7 cellular contexts compared by ENCODE assay signal in the genomic region with DNA sequence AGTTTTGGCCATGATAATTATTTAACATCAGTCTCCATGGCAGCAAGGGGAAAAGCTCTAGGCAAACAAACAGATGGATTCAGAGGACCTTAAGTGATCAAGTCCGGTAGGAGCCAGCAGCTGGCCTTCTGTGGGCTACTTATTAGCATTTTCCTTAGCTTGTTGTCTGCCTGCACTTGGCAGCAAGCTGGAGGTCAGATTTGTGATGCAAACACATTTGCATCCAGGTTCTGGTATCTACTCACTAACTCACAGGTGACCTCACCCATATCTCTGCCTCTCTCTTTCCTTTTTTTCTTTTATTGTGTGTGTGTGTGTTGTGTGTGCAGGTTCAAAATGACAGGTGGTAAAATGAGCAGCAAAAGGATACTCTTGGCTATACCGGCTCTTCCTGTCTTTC. TPM values are rescaled to one million over a fixed set of nuclear protein-coding genes. Genes with fewer than 3 reads are reported as not detected.
DNase-seq lines count a peak whose midpoint lies in the region; ATAC-seq, FAIRE-seq and TF ChIP-seq lines count a peak whose summit lies in the region.

No MANE protein-coding gene starts in this region.

- H2AFZ ChIP-seq in K562 (ENCODE audit: low read depth, low read length) (no peak overlapping the region; the same call in 1 of the 2 replicates), keratinocyte (ENCODE audit: control insufficient read depth, low read length) (no peak overlapping the region)

- TF ChIP-seq POLR2A in K562 (conservative IDR thresholded peaks at IDR 0.05) (no peak), upper lobe of left lung (IDR thresholded peaks at IDR 0.05) (no peak), GM18505 (IDR thresholded peaks at IDR 0.05; ENCODE audit: borderline replicate concordance, extremely low read depth, insufficient read depth, insufficient read length) (no peak)

- H3K4me3 ChIP-seq in K562: no peak overlapping the region
- H3K4me3 ChIP-seq in keratinocyte (ENCODE audit: control insufficient read depth in 2 of 3, extremely low read depth in 1 of 3, insufficient read depth in 2 of 3, low read depth in 1 of 3, low read length in 3 of 3): no peak overlapping the region
- no peak overlapping the region for H3K4me3 ChIP-seq in upper lobe of left lung
- no peak overlapping the region for H3K4me3 ChIP-seq in HAP-1

- TF ChIP-seq CTCF in K562 (IDR thresholded peaks at IDR 0.05 in 2 of 3, conservative IDR thresholded peaks at IDR 0.05 in 1 of 3; ENCODE audit: insufficient read depth in 2 of 3, low read depth in 1 of 3, low read length in 3 of 3): no peak
- no peak for TF ChIP-seq CTCF in keratinocyte (optimal IDR thresholded peaks at IDR 0.05 in 1 of 3, IDR thresholded peaks at IDR 0.05 in 1 of 3, conservative IDR thresholded peaks at IDR 0.05 in 1 of 3; ENCODE audit: extremely low read depth in 1 of 3, insufficient read depth in 2 of 3, low read length in 3 of 3)
- TF ChIP-seq CTCF in upper lobe of left lung (IDR thresholded peaks at IDR 0.05): no peak

- no TSS peak for BruUV-seq in K562 (replicated peaks; lab: Mats Ljungman, UMichigan)

- no peaks in the 10 kb centered on the region for H3K4me1 ChIP-seq in K562 (replicated peaks in 1 of 2; ENCODE audit: control insufficient read depth in 2 of 2, insufficient read depth in 2 of 2, low read length in 2 of 2)
- peaks cover 11% of the 10 kb centered on the region for H3K4me1 ChIP-seq in keratinocyte (ENCODE audit: control insufficient read depth, extremely low read depth, insufficient read depth, low read length)
- no peaks in the 10 kb centered on the region for H3K4me1 ChIP-seq in upper lobe of left lung
- no peaks in the 10 kb centered on the region for H3K4me1 ChIP-seq in HAP-1

- DNase-seq in NCI-H1092 treated with DMSO at 0.1 percent for 48 hours (lab: John Stamatoyannopoulos, UW): peak; percentile 95
- DNase-seq in K562 (ENCODE audit: extremely low read depth in 1 of 4, low spot score in 3 of 4): no peak
- no peak for DNase-seq in keratinocyte (ENCODE audit: low read depth, low spot score)
- no peak for DNase-seq in upper lobe of left lung
- no peak for DNase-seq in HAP-1 (ENCODE audit: low spot score in 2 of 2)
- no peak for DNase-seq in SKM-1 (lab: John Stamatoyannopoulos, UW; ENCODE audit: unreplicated experiment)

- H3K9ac ChIP-seq in K562 (ENCODE audit: insufficient read depth in 1 of 2, low read depth in 2 of 2, low read length in 2 of 2) (no peak overlapping the region), keratinocyte (ENCODE audit: control insufficient read depth, extremely low read depth, insufficient read depth, low read length) (no peak overlapping the region)

- H3K9me3 ChIP-seq in K562 (replicated peaks; ENCODE audit: control insufficient read depth, insufficient read depth, low read depth, low read length) (0 out of 2 replicates have a peak, but pooled peaks cover 2% of the 10 kb centered on the region), keratinocyte (ENCODE audit: control insufficient read depth, low read depth, low read length) (no peaks in the 10 kb centered on the region), upper lobe of left lung (no peaks in the 10 kb centered on the region), HAP-1 (no peaks in the 10 kb centered on the region)

- H4K20me1 ChIP-seq in K562 (replicated peaks; ENCODE audit: control insufficient read depth, insufficient read depth, low read length) (no peaks in the 10 kb centered on the region), keratinocyte (ENCODE audit: control insufficient read depth, extremely low read depth, insufficient read depth, low read length) (no peaks in the 10 kb centered on the region)

- ATAC-seq in K562 (no peak), upper lobe of left lung (ENCODE audit: low FRiP score in 2 of 2) (peak; percentile 33 to 43), GM18505 (IDR thresholded peaks at IDR 0.05; ENCODE audit: unreplicated experiment) (no peak)

- H3K27me3 ChIP-seq in K562 (ENCODE audit: control insufficient read depth in 2 of 2, insufficient read depth in 2 of 2, low read length in 2 of 2) (no peaks in the 10 kb centered on the region), keratinocyte (ENCODE audit: control insufficient read depth, extremely low read depth, insufficient read depth, low read length) (no peaks in the 10 kb centered on the region), upper lobe of left lung (no peaks in the 10 kb centered on the region), HAP-1 (ENCODE audit: low read depth) (no peaks in the 10 kb centered on the region)

- H3K36me3 ChIP-seq in K562 (ENCODE audit: control insufficient read depth, insufficient read depth, low read length) (no peaks in the 10 kb centered on the region), keratinocyte (ENCODE audit: control insufficient read depth in 2 of 2, extremely low read depth in 1 of 2, insufficient read depth in 2 of 2, low read length in 2 of 2) (no peaks in the 10 kb centered on the region), upper lobe of left lung (no peaks in the 10 kb centered on the region), HAP-1 (replicated peaks) (no peaks in the 10 kb centered on the region)

- no peak overlapping the region for H3K4me2 ChIP-seq in K562 (ENCODE audit: insufficient read depth, low read length)
- H3K4me2 ChIP-seq in keratinocyte (ENCODE audit: control insufficient read depth, extremely low read depth, insufficient read depth, low read depth, low read length): peak overlapping the region; percentile 14

- no peaks in the 10 kb centered on the region for H3K79me2 ChIP-seq in K562 (ENCODE audit: control insufficient read depth, insufficient read depth, low read length)
- H3K79me2 ChIP-seq in keratinocyte (ENCODE audit: control insufficient read depth, insufficient read depth, low read length): no peaks in the 10 kb centered on the region

- peak; percentile 19 for FAIRE-seq in K562 (lab: Jason Lieb, UNC)
- no peak for FAIRE-seq in keratinocyte (lab: Jason Lieb, UNC)

- POLR2A ChIA-PET in K562 (lab: Yijun Ruan, JAX): no interaction called here

- CTCF ChIA-PET in K562 (lab: Yijun Ruan, JAX; ENCODE audit: low intra/inter-chr PET ratio): no interaction called here

- dilution Hi-C loops in keratinocyte (cut with MboI; ENCODE audit: extremely low pct_ligation_motif_present, low sequenced_read_pairs): no loop called here

- in situ Hi-C loops in K562 (cut with MboI): no loop called here
- in situ Hi-C loops in HAP-1 (cut with MboI; ENCODE audit: low sequenced_read_pairs): no loop called here

- no peaks in the 10 kb centered on the region for H3K9me1 ChIP-seq in K562 (ENCODE audit: control insufficient read depth, insufficient read depth, low read length)
- H3K9me1 ChIP-seq in keratinocyte (ENCODE audit: control insufficient read depth, extremely low read depth, insufficient read depth, low read length): no peaks in the 10 kb centered on the region

- intact Hi-C loops in K562 (cut with micrococcal nuclease): no loop called here

- TF ChIP-seq RAD21 in K562 (CRISPR knock-in tag; conservative IDR thresholded peaks at IDR 0.05 in 1 of 2, IDR thresholded peaks at IDR 0.05 in 1 of 2): no peak

- TF ChIP-seq EP300 in K562 (IDR thresholded peaks at IDR 0.05; ENCODE audit: low read length) (no peak), upper lobe of left lung (IDR thresholded peaks at IDR 0.05) (no peak)

- no peak overlapping the region for H3K27ac ChIP-seq in K562 (ENCODE audit: extremely low read depth, low read depth, low read length)
- H3K27ac ChIP-seq in keratinocyte (ENCODE audit: control insufficient read depth, insufficient read depth, low read length): no peak overlapping the region
- H3K27ac ChIP-seq in upper lobe of left lung: peak overlapping the region in 2 of 4 donors; percentile 5 to 59

- whole genome bisulfite sequencing in K562 (ENCODE audit: insufficient coverage, low coverage, missing lambda C conversion rate): 10% methylated on average over 2 of the region's 2 CpGs
- WGBS in upper lobe of left lung, 2 donors: 39 to 42% methylated on average over 2 of the region's 2 CpGs

TF ChIP-seq in K562, 482 proteins besides CTCF, POLR2A, EP300 and RAD21 (continues in another document):
- TF ChIP-seq NUFIP1 (IDR thresholded peaks at IDR 0.05; ENCODE audit: partially characterized antibody) (no peak), SREBF1 (IDR thresholded peaks at IDR 0.05; ENCODE audit: borderline replicate concordance, low read depth, low read length) (no peak), HSF4 (CRISPR knock-in tag; IDR thresholded peaks at IDR 0.05; ENCODE audit: borderline replicate concordance) (no peak), KAT7 (CRISPR knock-in tag; IDR thresholded peaks at IDR 0.05; ENCODE audit: borderline replicate concordance) (no peak), FIP1L1 (IDR thresholded peaks at IDR 0.05; ENCODE audit: low read depth, low read length, poor library complexity, severe bottlenecking) (no peak), SMAD1 (IDR thresholded peaks at IDR 0.05; ENCODE audit: low read depth, low read length, partially characterized antibody) (no peak)

RNA-seq across cellular contexts. Expression of a gene that starts 32.3 kb away (rescaled TPM):
- total RNA-seq in K562 (2011; cell fraction: chromatin; rRNA removed; ENCODE audit: low replicate concordance): 6.6 and 12.8 TPM in 2 replicates
- 1.2 and 1.6 TPM in 2 replicates for total RNA-seq in K562 (2011; cell fraction: nucleolus; rRNA removed)
- total RNA-seq in K562 (2011; cell fraction: nucleoplasm; rRNA removed): 4.5 and 6.3 TPM in 2 replicates
- 1.2 and 2.4 TPM in 2 replicates for total RNA-seq in K562 (2014; rRNA removed)
- 3.8 and 5.2 TPM in 2 replicates for total RNA-seq in K562 (2014; rRNA removed; fragmentation: Illumina TruSeq; extraction: Trizol)
- total RNA-seq in K562 (2015; rRNA removed; fragmentation: Illumina TruSeq; extraction: Trizol): 3.3 and 3.6 TPM in 2 replicates
- total RNA-seq in K562 (2021): 2.2 and 2.9 TPM in 2 replicates
- polyA plus RNA-seq in K562 (2011; rRNA removed): 1.7 and 6.1 TPM in 2 replicates
- 1.1 and 2.1 TPM in 2 replicates for polyA plus RNA-seq in K562 (2011; cell fraction: cytosol; rRNA removed)
- polyA plus RNA-seq in K562 (2011; cell fraction: nucleus; rRNA removed): 1.7 and 4.8 TPM in 2 replicates
- polyA plus RNA-seq in K562 (2012): 1.1 and 1.4 TPM in 2 replicates
- polyA plus RNA-seq in K562 (2014; fragmentation: Illumina TruSeq; extraction: Trizol): 1.9 and 2.6 TPM in 2 replicates
- polyA plus RNA-seq in K562 (2014; fragmentation: Nextera tagmentation; extraction: Ambion mirVana): 1 to 10 TPM in 1 of 2 experiments, under 1 TPM in 1; 0.95 to 1.2 TPM
- 1.4 and 1.6 TPM in 2 replicates for polyA plus RNA-seq in K562 (2014; rRNA removed)
- 4.2 and 13.5 TPM in 2 replicates for polyA minus RNA-seq in K562 (2011; rRNA and poly(A)+ RNA removed)
- 0.46 and 6.7 TPM in 2 replicates for polyA minus RNA-seq in K562 (2011; cell fraction: cytosol; rRNA and poly(A)+ RNA removed)
- 3.7 and 5.1 TPM in 2 replicates for polyA minus RNA-seq in K562 (2011; cell fraction: nucleus; rRNA and poly(A)+ RNA removed)
- 3.3 to 5.5 TPM (median 4.8 TPM) in 3 replicates for polyA plus RNA-seq in keratinocyte
- polyA plus RNA-seq in keratinocyte (2011; ENCODE audit: low read depth): 1.3 TPM
- polyA plus RNA-seq in keratinocyte (2011; cell fraction: cytosol; rRNA removed): 2.4 and 5.0 TPM in 2 replicates
- polyA plus RNA-seq in keratinocyte (2011; cell fraction: nucleus; rRNA removed): 5.8 and 6.3 TPM in 2 replicates
- 1.2 and 2.5 TPM in 2 replicates for polyA plus RNA-seq in keratinocyte (2012; ENCODE audit: low replicate concordance)
- 5.7 to 10.5 TPM (median 5.7 TPM) in 3 replicates for polyA minus RNA-seq in keratinocyte
- 3.6 TPM for polyA minus RNA-seq in keratinocyte (2011; cell fraction: cytosol; rRNA and poly(A)+ RNA removed)
- 7.3 and 15.4 TPM in 2 replicates for polyA minus RNA-seq in keratinocyte (2011; cell fraction: nucleus; rRNA and poly(A)+ RNA removed)
- 10 to 100 TPM in 5 of 6 donors, 1 to 10 TPM in 1; 8.7 to 44.9 (median 23.6) TPM for total RNA-seq in upper lobe of left lung

Comparison
In these comparisons a context has a peak if more than half of its experiments do, and no peak if none do; other contexts are left out.
1. ATAC-seq: peak in upper lobe of left lung (2 of 2); none in K562 (single experiment) and GM18505 (single experiment).